Comparison of ENCODE assay signal across 1 cellular context in the genomic region with DNA sequence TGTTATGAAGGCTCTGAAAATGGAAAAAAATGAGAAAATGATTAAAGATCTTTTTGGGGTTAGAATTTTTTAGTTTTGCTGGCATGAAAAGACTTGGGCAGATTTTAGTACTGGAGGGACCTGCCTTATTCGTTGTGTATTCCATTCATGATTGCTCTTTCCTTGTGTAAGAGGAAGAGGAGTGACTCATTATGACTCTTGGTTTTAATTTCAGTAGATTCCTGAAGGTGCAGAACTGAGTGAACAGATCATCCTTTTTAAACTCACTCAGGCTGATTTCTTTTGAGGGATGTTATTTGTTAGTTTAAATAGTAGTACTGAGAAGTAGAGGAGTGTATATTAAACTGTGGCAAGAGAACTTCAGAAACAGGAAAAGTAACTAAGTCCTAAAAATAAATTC.
TF ChIP-seq lines count a peak whose summit lies in the region.

No MANE protein-coding gene starts in this region.

TF ChIP-seq in SK-N-SH treated with all-trans-retinoic acid at 6 μM for 48 hours, 23 proteins besides CTCF, POLR2A, EP300 and RAD21 (continued from another document):
- TF ChIP-seq, protein P1, sequence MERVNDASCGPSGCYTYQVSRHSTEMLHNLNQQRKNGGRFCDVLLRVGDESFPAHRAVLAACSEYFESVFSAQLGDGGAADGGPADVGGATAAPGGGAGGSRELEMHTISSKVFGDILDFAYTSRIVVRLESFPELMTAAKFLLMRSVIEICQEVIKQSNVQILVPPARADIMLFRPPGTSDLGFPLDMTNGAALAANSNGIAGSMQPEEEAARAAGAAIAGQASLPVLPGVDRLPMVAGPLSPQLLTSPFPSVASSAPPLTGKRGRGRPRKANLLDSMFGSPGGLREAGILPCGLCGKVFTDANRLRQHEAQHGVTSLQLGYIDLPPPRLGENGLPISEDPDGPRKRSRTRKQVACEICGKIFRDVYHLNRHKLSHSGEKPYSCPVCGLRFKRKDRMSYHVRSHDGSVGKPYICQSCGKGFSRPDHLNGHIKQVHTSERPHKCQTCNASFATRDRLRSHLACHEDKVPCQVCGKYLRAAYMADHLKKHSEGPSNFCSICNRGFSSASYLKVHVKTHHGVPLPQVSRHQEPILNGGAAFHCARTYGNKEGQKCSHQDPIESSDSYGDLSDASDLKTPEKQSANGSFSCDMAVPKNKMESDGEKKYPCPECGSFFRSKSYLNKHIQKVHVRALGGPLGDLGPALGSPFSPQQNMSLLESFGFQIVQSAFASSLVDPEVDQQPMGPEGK (CRISPR knock-in tag; IDR thresholded peaks at IDR 0.05; ENCODE audit: borderline replicate concordance) = no peak
TF ChIP-seq in SK-N-SH treated with all-trans-retinoic acid at 6 μM for 48 hours: peak in this region for 0.
